In the genomic region with DNA sequence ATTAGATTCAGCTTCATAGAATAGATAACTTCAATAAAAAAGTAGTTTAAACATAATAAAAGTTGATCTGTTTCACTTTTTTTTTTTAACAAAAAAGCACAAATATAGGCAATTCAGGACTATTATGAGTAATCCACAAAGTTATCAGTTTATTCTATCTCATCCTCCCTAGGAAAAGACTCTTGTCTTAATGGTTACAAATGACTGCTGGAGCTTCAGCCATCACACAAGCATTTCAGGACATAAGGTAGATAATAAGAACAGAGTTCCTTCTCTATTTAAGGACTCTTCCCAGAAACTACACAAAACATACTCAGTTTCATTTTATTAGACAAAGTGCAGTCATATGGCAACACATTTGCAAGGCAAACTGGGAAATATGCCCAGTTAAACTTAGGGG, we compare ENCODE assay signal across 29 cellular contexts.
"Had no signal": no experiment of that assay in that cellular context is flagged by ENCODE, and none has a peak within 500 bp of the region (broad histone marks: within the 10 kb centered on the region; RNA-seq: fewer than 3 reads in every experiment).

No MANE protein-coding gene starts in this region.

- H3K27ac ChIP-seq: adrenal gland, PC-9, RWPE1 had no signal

- H3K4me2 ChIP-seq: PC-9 had no signal

- H3K9me3 ChIP-seq: adrenal gland had no signal

- H3K4me3 ChIP-seq: adrenal gland, K562, PC-9 had no signal

- H3K27ac Mint-ChIP-seq: activated CD4-positive, alpha-beta T cell treated with anti-CD3 and anti-CD28 coated beads for 36 hours; activated CD4-positive, alpha-beta T cell treated with anti-CD3 and anti-CD28 coated beads, Interleukin-2, amount 10 ng/mL, durations not matched to agents 7 days and 5 days; activated CD8-positive, alpha-beta T cell treated with anti-CD3 and anti-CD28 coated beads, Interleukin-2, amount 10 ng/mL, durations not matched to agents 7 days and 5 days; activated naive CD4-positive, alpha-beta T cell treated with anti-CD3 and anti-CD28 coated beads for 36 hours; activated naive CD4-positive, alpha-beta T cell treated with anti-CD3 and anti-CD28 coated beads, Interleukin-2, amount 50 U/mL, for 72 hours; activated T-cell treated with anti-CD3 and anti-CD28 coated beads, Interleukin-2, amount 50 U/mL, for 24 hours; brain; T-helper 1 cell treated with Interleukin-12 subunit alpha and Interleukin-12 subunit beta and Interleukin-4 antibody, amounts not matched to agents 30 μg/mL and 1 μg/mL, for 36 hours; T-helper 2 cell treated with Interferon-gamma antibody and Interleukin-4, amounts not matched to agents 5 μg/mL and 100 μg/mL, for 36 hours; WTC11 had no signal

- H3K27me3 Mint-ChIP-seq: activated CD4-positive, alpha-beta T cell treated with anti-CD3 and anti-CD28 coated beads for 36 hours; activated CD4-positive, alpha-beta T cell treated with anti-CD3 and anti-CD28 coated beads, Interleukin-2, amount 10 ng/mL, durations not matched to agents 7 days and 5 days; activated T-cell treated with anti-CD3 and anti-CD28 coated beads, Interleukin-2, amount 50 U/mL, for 24 hours; brain had no signal

- H3K27me3 ChIP-seq: adrenal gland had no signal

- H3K9me3 Mint-ChIP-seq: activated CD4-positive, alpha-beta T cell treated with anti-CD3 and anti-CD28 coated beads, Interleukin-2, amount 10 ng/mL, durations not matched to agents 7 days and 5 days; T-helper 2 cell treated with Interferon-gamma antibody and Interleukin-4, amounts not matched to agents 5 μg/mL and 100 μg/mL, for 36 hours had no signal

- H2AFZ ChIP-seq: PC-9 had no signal

- H3K4me1 Mint-ChIP-seq: activated CD4-positive, alpha-beta T cell treated with anti-CD3 and anti-CD28 coated beads for 36 hours; activated CD4-positive, alpha-beta T cell treated with anti-CD3 and anti-CD28 coated beads, Interleukin-2, amount 10 ng/mL, durations not matched to agents 7 days and 5 days; brain; WTC11 had no signal

- H3K4me1 ChIP-seq: adrenal gland had no signal

- H3K36me3 ChIP-seq: adrenal gland had no signal

- H3K36me3 Mint-ChIP-seq: brain, WTC11 had no signal

- DNase-seq: activated CD4-positive, alpha-beta T cell treated with anti-CD3 and anti-CD28 coated beads for 36 hours; activated CD4-positive, alpha-beta T cell treated with anti-CD3 and anti-CD28 coated beads, Interleukin-2, amount 10 ng/mL, durations not matched to agents 7 days and 5 days; activated CD4-positive, alpha-beta T cell treated with anti-CD3 and anti-CD28 coated beads, Interleukin-2, amount 50 U/mL, for 48 hours; activated CD8-positive, alpha-beta T cell treated with anti-CD3 and anti-CD28 coated beads, Interleukin-2, amount 10 ng/mL, durations not matched to agents 7 days and 5 days; activated gamma-delta T cell treated with Interleukin-2 at 50 U/mL for 16 hours; activated naive CD4-positive, alpha-beta T cell treated with anti-CD3 and anti-CD28 coated beads for 36 hours; activated T-cell treated with anti-CD3 and anti-CD28 coated beads, Interleukin-2, amount 50 U/mL, for 24 hours; adrenal gland; caudate nucleus; cerebellar nuclear complex; NCI-H1105; NCI-H1417 treated with DMSO at 0.1 percent for 48 hours; NCI-H187 treated with DMSO at 0.1 percent for 48 hours; NCI-H2081; NCI-H2171 treated with DMSO at 0.1 percent for 48 hours; NCI-H2227 treated with DMSO at 0.1 percent for 48 hours; NCI-H446; NCI-H510A treated with DMSO at 0.1 percent for 48 hours; NCI-H526 treated with DMSO at 0.1 percent for 48 hours; NCI-H774; PC-9; SIG-M5 had no signal

- H3K4me3 Mint-ChIP-seq: activated CD4-positive, alpha-beta T cell treated with anti-CD3 and anti-CD28 coated beads for 36 hours; activated CD4-positive, alpha-beta T cell treated with anti-CD3 and anti-CD28 coated beads, Interleukin-2, amount 10 ng/mL, durations not matched to agents 7 days and 5 days; activated CD8-positive, alpha-beta T cell treated with anti-CD3 and anti-CD28 coated beads, Interleukin-2, amount 10 ng/mL, durations not matched to agents 7 days and 5 days; activated naive CD4-positive, alpha-beta T cell treated with anti-CD3 and anti-CD28 coated beads for 36 hours; activated T-cell treated with anti-CD3 and anti-CD28 coated beads, Interleukin-2, amount 50 U/mL, for 24 hours; brain; T-helper 1 cell treated with Interleukin-12 subunit alpha and Interleukin-12 subunit beta and Interleukin-4 antibody, amounts not matched to agents 30 μg/mL and 1 μg/mL, for 36 hours; T-helper 2 cell treated with Interferon-gamma antibody and Interleukin-4, amounts not matched to agents 5 μg/mL and 100 μg/mL, for 36 hours; WTC11 had no signal
